In the genomic region with DNA sequence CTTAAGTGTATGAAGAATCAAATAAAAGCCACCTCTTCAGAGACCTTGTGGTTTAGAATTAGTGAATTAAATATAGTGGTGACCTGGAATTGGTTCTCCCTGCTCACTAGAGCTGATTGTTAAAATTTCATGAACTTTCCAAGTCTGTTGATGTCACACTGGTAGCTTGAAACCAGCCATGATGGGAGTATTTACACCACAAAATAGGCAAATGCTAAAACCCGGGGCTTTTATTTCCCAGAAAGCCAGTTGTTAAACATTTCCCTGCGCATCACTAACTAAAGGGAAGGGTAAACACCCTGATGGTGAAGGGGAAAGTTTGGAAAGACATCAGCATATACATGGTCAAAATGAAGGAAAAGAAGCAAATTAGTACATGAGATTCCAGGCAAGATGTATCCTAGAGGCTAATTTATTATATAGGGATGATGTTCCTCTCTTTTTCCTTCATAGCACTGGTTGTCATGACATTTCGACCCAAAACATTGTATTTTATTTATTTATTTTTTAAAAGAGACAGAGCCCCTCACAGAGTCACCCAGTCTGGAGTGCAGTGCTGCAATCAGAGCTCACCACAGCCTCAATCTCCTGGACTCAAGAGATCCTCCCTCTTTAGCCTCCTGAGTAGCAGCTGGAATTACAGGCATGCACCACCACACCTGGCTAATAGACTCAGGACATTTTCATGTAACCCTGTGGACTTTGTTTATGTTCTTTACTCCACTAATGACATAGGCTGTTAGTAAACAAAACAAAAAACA, we compare ENCODE assay signal across 24 cellular contexts.
DNase-seq lines count a peak whose midpoint lies in the region; ATAC-seq and TF ChIP-seq lines count a peak whose summit lies in the region.
"Had no signal": no experiment of that assay in that cellular context is flagged by ENCODE, and none has a peak within 500 bp of the region (broad histone marks: within the 10 kb centered on the region; RNA-seq: fewer than 3 reads in every experiment).

No MANE protein-coding gene starts in this region.

- H4K5ac ChIP-seq in IMR-90 (ENCODE audit: low read depth, low read length), result peak overlapping the region; percentile 94; the same call in 1 of the 2 replicates

- H3K36me3 Mint-ChIP-seq in activated CD4-positive, alpha-beta T cell treated with anti-CD3 and anti-CD28 coated beads for 36 hours (ENCODE audit: low read depth), result no peaks in the 10 kb centered on the region

- DNase-seq in AG04450 (ENCODE audit: low read depth, low spot score) (no peak), IMR-90 (no peak), brain microvascular endothelial cell (no peak), mesenchymal stem cell (peak; percentile 54), activated gamma-delta T cell (lab: John Stamatoyannopoulos, UW) (no peak)
- DNase-seq in activated CD4-positive, alpha-beta T cell treated with anti-CD3 and anti-CD28 coated beads for 36 hours, result no peak
- no peak for DNase-seq in effector memory CD4-positive, alpha-beta T cell
- no peak for DNase-seq in activated naive CD4-positive, alpha-beta T cell treated with anti-CD3 and anti-CD28 coated beads, Interleukin-2, amount 50 U/mL, for 16 hours
- DNase-seq: activated CD4-positive, alpha-beta T cell treated with anti-CD3 and anti-CD28 coated beads for 4 hours; activated effector memory CD4-positive, alpha-beta T cell treated with anti-CD3 and anti-CD28 coated beads, Interleukin-2, amount 50 U/mL, for 16 hours; activated T-cell treated with anti-CD3 and anti-CD28 coated beads, Interleukin-2, amount 50 U/mL, for 1 hour; cerebellar nuclear complex; glutamatergic neuron; NCI-H1105 treated with DMSO at 0.1 percent for 48 hours; NCI-H2029 treated with DMSO at 0.1 percent for 48 hours; NCI-H345; NCI-H748 treated with DMSO at 0.1 percent for 48 hours; right cardiac atrium; stimulated activated CD4-positive, alpha-beta T cell treated with anti-CD3 and anti-CD28 coated beads, Interleukin-2, amount 100 ng/mL, for 48 hours; upper lobe of right lung had no signal

- H2BK120ac ChIP-seq in IMR-90 (ENCODE audit: low read depth, low read length) (peak overlapping the region; percentile 98), mesenchymal stem cell (ENCODE audit: low read depth, low read length) (no peak overlapping the region)

- CTCF ChIA-PET in AG04450 (lab: Charles Lee) (interaction anchor here (1.1 kb wide), 1 partner anchor 188 kb away, joined by 3 read pairs; no protein-coding TSS in a partner anchor), IMR-90 (lab: Yijun Ruan, JAX) (no interaction called here)
- CTCF ChIA-PET in activated CD4-positive, alpha-beta T cell treated with anti-CD3 and anti-CD28 coated beads for 36 hours (lab: Charles Lee), result interaction anchor here (0.5 to 0.6 kb wide), 2 partner anchors 32 to 665 kb away, joined by 4 read pairs; no protein-coding TSS in a partner anchor

- H3K23ac ChIP-seq in IMR-90 (ENCODE audit: low read depth, low read length) (peak overlapping the region; percentile 97), mesenchymal stem cell (ENCODE audit: low read length in 2 of 2) (no peak overlapping the region)

- H2BK20ac ChIP-seq in IMR-90 (ENCODE audit: low read depth, low read length), result peak overlapping the region; percentile 95

- H3K36me3 ChIP-seq in IMR-90 (ENCODE audit: control insufficient read depth, insufficient read depth, low read length) (no peaks in the 10 kb centered on the region; the same call in 1 of the 2 replicates), brain microvascular endothelial cell (replicated peaks) (no peaks in the 10 kb centered on the region), mesenchymal stem cell (ENCODE audit: control insufficient read depth in 1 of 2, insufficient read depth in 2 of 2, low read depth in 1 of 2, low read length in 2 of 2) (peaks cover 3 to 12% of the 10 kb centered on the region in 2 experiments)
- H3K36me3 ChIP-seq in effector memory CD4-positive, alpha-beta T cell (ENCODE audit: control insufficient read depth, insufficient read depth, low read length), result no peaks in the 10 kb centered on the region
- H3K36me3 ChIP-seq: BLaER1, upper lobe of right lung had no signal

- intact Hi-C loops in IMR-90 (cut with micrococcal nuclease), result no loop called here
- intact Hi-C loops in activated CD4-positive, alpha-beta T cell treated with anti-CD3 and anti-CD28 coated beads for 36 hours (cut with DNase I, micrococcal nuclease), result no loop called here

- H3K27ac Mint-ChIP-seq in activated CD4-positive, alpha-beta T cell treated with anti-CD3 and anti-CD28 coated beads for 36 hours, result no peak overlapping the region

- H3K4me1 ChIP-seq in IMR-90 (ENCODE audit: control insufficient read depth, insufficient read depth, low read length), result peaks cover 28% of the 10 kb centered on the region
- peaks cover 23% of the 10 kb centered on the region for H3K4me1 ChIP-seq in mesenchymal stem cell (ENCODE audit: control insufficient read depth, insufficient read depth, low read depth, low read length)
- no peaks in the 10 kb centered on the region for H3K4me1 ChIP-seq in effector memory CD4-positive, alpha-beta T cell (ENCODE audit: control insufficient read depth, insufficient read depth, low read length, poor library complexity, severe bottlenecking)

- no peaks in the 10 kb centered on the region for H3K4me1 Mint-ChIP-seq in activated CD4-positive, alpha-beta T cell treated with anti-CD3 and anti-CD28 coated beads for 36 hours
- H3K4me1 Mint-ChIP-seq: neural crest cell had no signal

- H2BK5ac ChIP-seq in IMR-90 (ENCODE audit: low read depth, low read length, poor library complexity, severe bottlenecking), result peak overlapping the region; percentile 98
- H2BK5ac ChIP-seq in mesenchymal stem cell (ENCODE audit: low read depth, low read length, poor library complexity, severe bottlenecking), result peak overlapping the region; percentile 53

- no peak overlapping the region for H2AFZ ChIP-seq in IMR-90 (replicated peaks; ENCODE audit: low read length, poor library complexity)
- no peak overlapping the region for H2AFZ ChIP-seq in mesenchymal stem cell (ENCODE audit: low read depth, low read length)
- H2AFZ ChIP-seq: parathyroid adenoma had no signal

- POLR2A ChIA-PET in AG04450 (lab: Yijun Ruan, JAX) (interaction anchor here (1.3 to 2.6 kb wide), 3 partner anchors 8 to 94 kb away, joined by 6 to 8 read pairs (median 6); no protein-coding TSS in a partner anchor), IMR-90 (lab: Charles Lee; ENCODE audit: unreplicated experiment) (no interaction called here)
- POLR2A ChIA-PET in activated CD4-positive, alpha-beta T cell treated with anti-CD3 and anti-CD28 coated beads for 36 hours (lab: Charles Lee), result no interaction called here

- H3K14ac ChIP-seq in IMR-90 (replicated peaks; ENCODE audit: low read depth, low read length) (peak overlapping the region; percentile 92), mesenchymal stem cell (ENCODE audit: low read length in 2 of 2) (no peak overlapping the region)

- H3K9ac ChIP-seq in IMR-90 (ENCODE audit: low read depth, low read length) (peak overlapping the region; percentile 81; the same call in 1 of the 2 replicates), mesenchymal stem cell (ENCODE audit: low read length) (no peak overlapping the region)
- H3K9ac ChIP-seq: BLaER1, parathyroid adenoma had no signal

- no peaks in the 10 kb centered on the region for H3K27me3 Mint-ChIP-seq in activated CD4-positive, alpha-beta T cell treated with anti-CD3 and anti-CD28 coated beads for 36 hours

- peak overlapping the region; percentile 86 for H3K56ac ChIP-seq in IMR-90 (ENCODE audit: extremely low read depth, insufficient read depth, low read length)

- TF ChIP-seq POLR2A in IMR-90 (IDR thresholded peaks at IDR 0.05; ENCODE audit: low read depth, low read length), result no peak; the same call in 1 of the 2 replicates

- dilution Hi-C loops in IMR-90 (cut with HindIII; ENCODE audit: low sequenced_read_pairs, unreplicated experiment), result no loop called here

- H3K4ac ChIP-seq in IMR-90 (ENCODE audit: low read depth, low read length) (peak overlapping the region; percentile 94), mesenchymal stem cell (ENCODE audit: low read depth in 1 of 2, low read length in 2 of 2) (no peak overlapping the region)

- H3K9me1 ChIP-seq in IMR-90 (ENCODE audit: insufficient read depth, low read length), result peaks cover 21% of the 10 kb centered on the region

- TF ChIP-seq CTCF in AG04450 (IDR thresholded peaks at IDR 0.05; ENCODE audit: low read depth, low read length) (no peak), IMR-90 (conservative IDR thresholded peaks at IDR 0.05; ENCODE audit: low read depth, low read length) (no peak), brain microvascular endothelial cell (IDR thresholded peaks at IDR 0.05; ENCODE audit: low read depth, low read length, missing control alignments) (no peak)

- H2AK5ac ChIP-seq in IMR-90 (ENCODE audit: low read depth, low read length), result peak overlapping the region; percentile 98
- peak overlapping the region; percentile 98 for H2AK5ac ChIP-seq in mesenchymal stem cell (ENCODE audit: low read length, severe bottlenecking)

- in situ Hi-C loops in IMR-90 (cut with MboI; ENCODE audit: low sequenced_read_pairs), result loop anchor here (5.0 to 10.0 kb wide), 2 partner anchors 64 to 186 kb away; no protein-coding TSS in a partner anchor
- in situ Hi-C loops in brain microvascular endothelial cell (cut with HindIII; ENCODE audit: low pct_ligation_motif_present, low sequenced_read_pairs), result no loop called here

- no peak for TF ChIP-seq RAD21 in IMR-90 (IDR thresholded peaks at IDR 0.05; ENCODE audit: low read length)

- H3K4me2 ChIP-seq in IMR-90 (ENCODE audit: low read depth, low read length) (no peak overlapping the region), mesenchymal stem cell (ENCODE audit: low read length, poor library complexity, severe bottlenecking) (no peak overlapping the region)
- H3K4me2 ChIP-seq: BLaER1 had no signal

- H2AK9ac ChIP-seq in IMR-90 (replicated peaks; ENCODE audit: low read depth, low read length, poor library complexity), result no peak overlapping the region

- H3K4me3 ChIP-seq in AG04450 (ENCODE audit: low read depth, low read length) (no peak overlapping the region), IMR-90 (ENCODE audit: insufficient read depth, low read depth, low read length) (no peak overlapping the region), brain microvascular endothelial cell (ENCODE audit: low read depth, low read length) (no peak overlapping the region), mesenchymal stem cell (ENCODE audit: insufficient read depth in 1 of 2, low read depth in 1 of 2, low read length in 2 of 2) (no peak overlapping the region)
- H3K4me3 ChIP-seq in effector memory CD4-positive, alpha-beta T cell (ENCODE audit: insufficient read depth, low read depth, low read length, poor library complexity, severe bottlenecking), result no peak overlapping the region
- H3K4me3 ChIP-seq: BLaER1, GM12878, upper lobe of right lung had no signal

- peaks cover 11 to 59% of the 10 kb centered on the region in 2 experiments for H3K79me1 ChIP-seq in IMR-90 (ENCODE audit: low read depth in 1 of 2, low read length in 2 of 2)
- peaks cover 27% of the 10 kb centered on the region for H3K79me1 ChIP-seq in mesenchymal stem cell (replicated peaks; ENCODE audit: low read length, poor library complexity, severe bottlenecking)

- no peak for ATAC-seq in IMR-90 (ENCODE audit: low read depth)
- no peak for ATAC-seq in activated CD4-positive, alpha-beta T cell treated with anti-CD3 and anti-CD28 coated beads for 36 hours
- ATAC-seq: GM12878, right cardiac atrium had no signal

- TSS peak; percentile 14 for BruUV-seq in IMR-90 (replicated peaks; lab: Mats Ljungman, UMichigan)

- H3K4me3 Mint-ChIP-seq in activated CD4-positive, alpha-beta T cell treated with anti-CD3 and anti-CD28 coated beads for 36 hours, result no peak overlapping the region
- H3K4me3 Mint-ChIP-seq: neural crest cell had no signal

- no peaks in the 10 kb centered on the region for H3K27me3 ChIP-seq in AG04450 (ENCODE audit: control insufficient read depth, insufficient read depth, low read length)
- no peaks in the 10 kb centered on the region for H3K27me3 ChIP-seq in IMR-90 (ENCODE audit: control insufficient read depth, insufficient read depth, low read length)
- no peaks in the 10 kb centered on the region for H3K27me3 ChIP-seq in brain microvascular endothelial cell (replicated peaks)
- H3K27me3 ChIP-seq in mesenchymal stem cell (ENCODE audit: control insufficient read depth in 1 of 2, insufficient read depth in 1 of 2, low read length in 2 of 2), result no peaks in the 10 kb centered on the region
- no peaks in the 10 kb centered on the region for H3K27me3 ChIP-seq in effector memory CD4-positive, alpha-beta T cell (replicated peaks; ENCODE audit: control insufficient read depth, insufficient read depth, low read length, poor library complexity, severe bottlenecking)
- H3K27me3 ChIP-seq: BLaER1, upper lobe of right lung had no signal

- no peaks in the 10 kb centered on the region for H3K9me3 ChIP-seq in AG04450 (ENCODE audit: control insufficient read depth, insufficient read depth, low read length)
- no peaks in the 10 kb centered on the region for H3K9me3 ChIP-seq in IMR-90 (ENCODE audit: control insufficient read depth, insufficient read depth, low read length)
- H3K9me3 ChIP-seq in mesenchymal stem cell (ENCODE audit: control insufficient read depth, low read length), result no peaks in the 10 kb centered on the region
- no peaks in the 10 kb centered on the region for H3K9me3 ChIP-seq in effector memory CD4-positive, alpha-beta T cell (ENCODE audit: control insufficient read depth, low read length)
- H3K9me3 ChIP-seq: BLaER1, upper lobe of right lung had no signal

- H4K91ac ChIP-seq in IMR-90 (ENCODE audit: insufficient read depth, low read depth, low read length) (peak overlapping the region; percentile 95), mesenchymal stem cell (ENCODE audit: low read length) (peak overlapping the region; percentile 74)

- H3K27ac ChIP-seq in AG04450 (ENCODE audit: low read depth, low read length), result peak overlapping the region; percentile 89
- peak overlapping the region; percentile 100 for H3K27ac ChIP-seq in IMR-90 (ENCODE audit: insufficient read depth, low read length)
- peak overlapping the region; percentile 95 for H3K27ac ChIP-seq in brain microvascular endothelial cell
- peak overlapping the region; percentile 98 for H3K27ac ChIP-seq in mesenchymal stem cell (ENCODE audit: low read length, poor library complexity, severe bottlenecking)
- no peak overlapping the region for H3K27ac ChIP-seq in effector memory CD4-positive, alpha-beta T cell (ENCODE audit: insufficient read depth, low read length, poor library complexity, severe bottlenecking)
- H3K27ac ChIP-seq: BLaER1, parathyroid adenoma, upper lobe of right lung had no signal

- H3K18ac ChIP-seq in IMR-90 (ENCODE audit: low read depth, low read length), result peak overlapping the region; percentile 97; the same call in 1 of the 2 replicates
- H3K18ac ChIP-seq in mesenchymal stem cell (ENCODE audit: low read depth in 1 of 2, low read length in 2 of 2), result peak overlapping the region in 1 of 2 experiments; percentile 68

- WGBS in IMR-90 (ENCODE audit: extremely low coverage in 2 of 2, insufficient read length in 1 of 2), 2 experiments, result no CpG with 5 or more reads among the region's 3 CpGs
- 100% methylated on average over 2 of the region's 3 CpGs for WGBS in mesenchymal stem cell

- no peaks in the 10 kb centered on the region; the same call in 1 of the 2 replicates for H4K20me1 ChIP-seq in IMR-90 (ENCODE audit: insufficient read depth, low read length)
- H4K20me1 ChIP-seq: BLaER1 had no signal

- no peaks in the 10 kb centered on the region for H3K9me3 Mint-ChIP-seq in activated CD4-positive, alpha-beta T cell treated with anti-CD3 and anti-CD28 coated beads for 36 hours (ENCODE audit: low read depth)
- H3K9me3 Mint-ChIP-seq: neural crest cell had no signal

- H4K8ac ChIP-seq in IMR-90 (ENCODE audit: low read depth in 2 of 2, low read length in 2 of 2) (peak overlapping the region; percentile 84 to 94), mesenchymal stem cell (ENCODE audit: low read length) (no peak overlapping the region)

- H2BK12ac ChIP-seq in mesenchymal stem cell (ENCODE audit: low read length in 2 of 2), result peak overlapping the region in 1 of 2 experiments; percentile 92

- H2BK15ac ChIP-seq in IMR-90 (ENCODE audit: low read depth, low read length), result peak overlapping the region; percentile 98
- H2BK15ac ChIP-seq in mesenchymal stem cell (ENCODE audit: low read depth, poor library complexity, severe bottlenecking), result no peak overlapping the region
